Comparison of ENCODE assay signal across 8 cellular contexts in the genomic region with DNA sequence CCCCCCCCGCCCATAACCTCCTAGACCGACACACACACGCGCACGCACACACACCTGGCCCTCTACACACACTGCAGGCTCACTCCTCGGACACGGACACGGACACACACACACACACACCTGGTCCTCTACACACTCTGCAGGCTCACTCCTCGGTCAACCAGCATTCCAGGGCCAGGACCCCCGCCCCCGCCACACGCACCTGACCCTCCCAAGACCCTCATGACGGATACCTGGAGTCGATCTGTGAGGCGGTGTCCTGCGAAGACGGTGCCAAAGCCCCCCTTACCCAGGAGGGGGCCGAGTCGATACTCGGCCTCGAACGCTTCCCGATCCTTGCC. TPM values are rescaled to one million over a fixed set of nuclear protein-coding genes. Genes with fewer than 3 reads are reported as not detected.
A peak's percentile ranks its signal among the peaks of the same experiment; 100 is the strongest.
DNase-seq lines count a peak whose midpoint lies in the region; ATAC-seq, FAIRE-seq and TF ChIP-seq lines count a peak whose summit lies in the region.

No MANE protein-coding gene starts in this region.

- no peak overlapping the region for H2AFZ ChIP-seq in fibroblast of lung (ENCODE audit: low read length)

- H3K9me3 ChIP-seq in SJCRH30 (replicated peaks) (no peaks in the 10 kb centered on the region), fibroblast of lung (ENCODE audit: control insufficient read depth, insufficient read depth, low read depth, low read length) (no peaks in the 10 kb centered on the region)

- H3K36me3 ChIP-seq in SJCRH30 (no peaks in the 10 kb centered on the region), fibroblast of lung (ENCODE audit: control insufficient read depth, insufficient read depth, low read length) (no peaks in the 10 kb centered on the region)

- H3K27me3 ChIP-seq in SJCRH30 (no peaks in the 10 kb centered on the region), fibroblast of lung (ENCODE audit: control insufficient read depth, insufficient read depth, low read length) (no peaks in the 10 kb centered on the region)

- peak; percentile 3 for ATAC-seq in sciatic nerve
- no peak for ATAC-seq in GM21737 (IDR thresholded peaks at IDR 0.05; ENCODE audit: unreplicated experiment)

- H4K20me1 ChIP-seq in fibroblast of lung (ENCODE audit: control insufficient read depth, extremely low read depth, insufficient read depth, low read length), result no peaks in the 10 kb centered on the region

- peak; percentile 12 for FAIRE-seq in GM18507 (lab: Jason Lieb, UNC)

- H3K27ac ChIP-seq in SJCRH30 (no peak overlapping the region), fibroblast of lung (ENCODE audit: insufficient read depth, low read length) (peak overlapping the region; percentile 58)

- intact Hi-C loops in sciatic nerve (cut with DNase I), result no loop called here

- H3K4me3 ChIP-seq in SJCRH30 (peak overlapping the region; percentile 67), fibroblast of lung (replicated peaks in 1 of 4; ENCODE audit: control extremely low read depth in 1 of 4, insufficient read depth in 1 of 4, low read depth in 3 of 4, low read length in 4 of 4) (peak overlapping the region; percentile 36 to 58 (median 48))

- H3K4me1 ChIP-seq in SJCRH30 (peaks cover 3% of the 10 kb centered on the region; the same call in 1 of the 2 replicates), fibroblast of lung (ENCODE audit: control insufficient read depth, extremely low read depth, insufficient read depth, low read length) (no peaks in the 10 kb centered on the region)

- H3K4me2 ChIP-seq in fibroblast of lung (ENCODE audit: extremely low read depth, insufficient read depth, low read length), result no peak overlapping the region

- peak overlapping the region; percentile 62 for H3K9ac ChIP-seq in fibroblast of lung (ENCODE audit: insufficient read depth, low read length)

- DNase-seq in GM18507 (ENCODE audit: extremely low spot score, insufficient read length, low read depth) (no peak), SJCRH30 (no peak), fibroblast of lung (ENCODE audit: low read depth in 2 of 2) (no peak), sciatic nerve (ENCODE audit: low spot score) (no peak), foreskin melanocyte (no peak), SIG-M5 (lab: John Stamatoyannopoulos, UW) (no peak), GM03348 (ENCODE audit: low spot score) (no peak)

- TF ChIP-seq CTCF in fibroblast of lung (conservative IDR thresholded peaks at IDR 0.05 in 1 of 2, IDR thresholded peaks at IDR 0.05 in 1 of 2; ENCODE audit: low read depth in 1 of 2, low read length in 2 of 2), result no peak

- peaks cover 6% of the 10 kb centered on the region for H3K79me2 ChIP-seq in fibroblast of lung (ENCODE audit: control insufficient read depth, insufficient read depth, low read length)

RNA-seq across cellular contexts. Expression of a gene that starts 0.6 kb away (rescaled TPM):
- 6.8 and 8.0 TPM in 2 replicates for total RNA-seq in SJCRH30 (2014; rRNA removed; shearing (Covaris generic))
- 2.3 and 3.1 TPM in 2 replicates for total RNA-seq in fibroblast of lung
- polyA plus RNA-seq in fibroblast of lung, result 3.7 and 5.0 TPM in 2 replicates
- 2.7 and 4.0 TPM in 2 replicates for polyA plus RNA-seq in fibroblast of lung (2012)
- polyA minus RNA-seq in fibroblast of lung (ENCODE audit: low replicate concordance), result 10.7 and 10.8 TPM in 2 replicates
- total RNA-seq in sciatic nerve, result 10.8 TPM

RNA-seq across cellular contexts. Expression of a gene that starts 6.8 kb away (rescaled TPM):
- total RNA-seq in SJCRH30 (2014; rRNA removed; shearing (Covaris generic)), result 12.6 and 16.0 TPM in 2 replicates
- total RNA-seq in fibroblast of lung (8.5 and 9.6 TPM in 2 replicates), sciatic nerve (19.2 TPM)
- polyA plus RNA-seq in fibroblast of lung, result 33.0 and 41.2 TPM in 2 replicates
- polyA plus RNA-seq in fibroblast of lung (2012), result 34.8 and 40.1 TPM in 2 replicates
- 120 and 132 TPM in 2 replicates for polyA minus RNA-seq in fibroblast of lung (ENCODE audit: low replicate concordance)

RNA-seq across cellular contexts. Expression of a gene that starts 20.5 kb away (rescaled TPM):
- 52.3 and 52.4 TPM in 2 replicates for total RNA-seq in SJCRH30 (2014; rRNA removed; shearing (Covaris generic))
- total RNA-seq in fibroblast of lung (57.0 and 70.9 TPM in 2 replicates), sciatic nerve (51.2 TPM)
- 41.1 and 57.0 TPM in 2 replicates for polyA plus RNA-seq in fibroblast of lung
- polyA plus RNA-seq in fibroblast of lung (2012), result 61.8 and 88.7 TPM in 2 replicates
- 99.1 and 113 TPM in 2 replicates for polyA minus RNA-seq in fibroblast of lung (ENCODE audit: low replicate concordance)

RNA-seq across cellular contexts. Expression of a gene that starts 20.7 kb away (rescaled TPM):
- total RNA-seq in SJCRH30 (2014; rRNA removed; shearing (Covaris generic)), result 43.5 and 51.1 TPM in 2 replicates
- 22.3 and 32.0 TPM in 2 replicates for total RNA-seq in fibroblast of lung
- polyA plus RNA-seq in fibroblast of lung, result 19.0 and 24.8 TPM in 2 replicates
- 29.9 and 47.5 TPM in 2 replicates for polyA plus RNA-seq in fibroblast of lung (2012)
- polyA minus RNA-seq in fibroblast of lung (ENCODE audit: low replicate concordance), result 30.0 and 42.0 TPM in 2 replicates
- 28.0 TPM for total RNA-seq in sciatic nerve

RNA-seq across cellular contexts. Expression of a gene that starts 39.1 kb away (rescaled TPM):
- total RNA-seq in SJCRH30 (2014; rRNA removed; shearing (Covaris generic)), result 17.0 and 19.2 TPM in 2 replicates
- total RNA-seq in fibroblast of lung (23.6 and 33.0 TPM in 2 replicates), sciatic nerve (50.5 TPM)
- polyA plus RNA-seq in fibroblast of lung, result 41.4 and 46.6 TPM in 2 replicates
- polyA plus RNA-seq in fibroblast of lung (2012), result 40.6 and 44.9 TPM in 2 replicates
- 78.5 and 127 TPM in 2 replicates for polyA minus RNA-seq in fibroblast of lung (ENCODE audit: low replicate concordance)
